ENCODE assay signal across 9 cellular contexts in the genomic region with DNA sequence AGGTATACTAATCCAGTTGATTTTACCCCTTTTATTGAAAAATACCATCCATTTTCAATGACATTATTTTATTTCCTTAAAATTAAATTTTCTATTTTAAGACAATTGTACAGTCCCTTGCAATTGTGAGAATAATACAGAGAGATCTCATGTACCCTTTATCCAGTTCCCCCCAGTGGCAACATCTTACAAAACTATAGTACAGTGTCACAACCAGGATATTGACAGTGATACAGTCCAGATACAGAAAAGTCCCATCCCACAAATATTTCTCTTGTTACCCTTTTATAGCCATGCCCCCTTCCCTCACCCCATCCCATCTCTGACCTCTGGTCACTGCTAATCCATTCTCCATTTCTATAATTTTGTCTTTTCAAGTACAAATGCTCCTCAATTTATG.
"Had no signal": no experiment of that assay in that cellular context is flagged by ENCODE, and none has a peak within 500 bp of the region (broad histone marks: within the 10 kb centered on the region; RNA-seq: fewer than 3 reads in every experiment).

No MANE protein-coding gene starts in this region.

- H2AFZ ChIP-seq: GM23248 had no signal

- ATAC-seq: HCT116, K562 had no signal

- FAIRE-seq: HTR-8/SVneo, K562 had no signal

- H3K4me3 ChIP-seq: GM23248, HAP-1, K562 had no signal

- H3K36me3 ChIP-seq: HAP-1 had no signal

- H3K9me3 ChIP-seq: HAP-1 had no signal

- H3K9ac ChIP-seq: GM23248 had no signal

- DNase-seq: GM23248, GOT3, H7, IMR-90, KG1 had no signal

- H3K4me1 ChIP-seq: HAP-1 had no signal

- H3K27ac ChIP-seq: GM23248 had no signal
